In the genomic region with DNA sequence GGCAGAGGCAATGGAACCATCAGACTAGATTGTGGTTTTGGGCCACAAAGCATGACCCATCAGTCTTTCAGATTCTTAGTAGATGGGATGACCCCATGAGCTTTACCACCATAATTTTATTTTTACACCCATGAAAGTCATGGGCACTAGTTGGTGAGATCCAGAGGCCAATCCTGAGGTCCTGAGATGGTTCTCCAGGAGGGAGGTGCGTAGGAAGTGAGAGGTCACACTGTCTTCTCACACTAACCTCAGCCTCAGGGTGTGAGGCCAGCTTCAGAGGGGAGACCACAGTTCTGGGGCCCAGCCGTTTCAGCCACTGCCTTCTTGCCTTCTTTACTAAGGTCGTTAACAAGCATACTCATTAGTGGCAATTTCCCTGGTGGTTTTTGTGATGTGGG, we compare ENCODE assay signal across 12 cellular contexts.
A peak's percentile ranks its signal among the peaks of the same experiment; 100 is the strongest.
DNase-seq lines count a peak whose midpoint lies in the region; ATAC-seq, FAIRE-seq and TF ChIP-seq lines count a peak whose summit lies in the region.
"Had no signal": no experiment of that assay in that cellular context is flagged by ENCODE, and none has a peak within 500 bp of the region (broad histone marks: within the 10 kb centered on the region; RNA-seq: fewer than 3 reads in every experiment).

No MANE protein-coding gene starts in this region.

- FAIRE-seq in GM12892 (lab: Jason Lieb, UNC) = peak; percentile 90
- FAIRE-seq in GM12878 (lab: Jason Lieb, UNC) = peak; percentile 52

- H2AFZ ChIP-seq in GM12878 (ENCODE audit: control insufficient read depth, low read depth, low read length) = peak overlapping the region; percentile 48
- no peak overlapping the region for H2AFZ ChIP-seq in mammary epithelial cell (ENCODE audit: low read depth, low read length)

- DNase-seq in GM12892 (ENCODE audit: insufficient read length) (no peak), GM12878 (ENCODE audit: low read depth, low spot score) (peak; percentile 89), mammary epithelial cell (no peak), NOMO-1 (lab: John Stamatoyannopoulos, UW; ENCODE audit: unreplicated experiment in 2 of 2) (no peak), NCI-H2029 treated with DMSO at 0.1 percent for 48 hours (lab: John Stamatoyannopoulos, UW) (no peak)
- DNase-seq in effector CD8-positive, alpha-beta T cell (lab: John Stamatoyannopoulos, UW) = no peak
- DNase-seq: DMS 273 treated with DMSO at 0.1 percent for 48 hours, left ventricle myocardium inferior, Right ventricle myocardium superior had no signal

- CTCF ChIA-PET in GM12878 (lab: Yijun Ruan, JAX) (interaction anchor here (0.6 to 5.3 kb wide), 16 partner anchors 10 to 317 kb away, joined by 3 to 39 read pairs (median 4); no protein-coding TSS in a partner anchor), mammary epithelial cell (lab: Charles Lee; ENCODE audit: low non-redundant PET) (no interaction called here)

- TF ChIP-seq EP300 in GM12878 (IDR thresholded peaks at IDR 0.05; ENCODE audit: borderline replicate concordance in 1 of 2, control insufficient read depth in 1 of 2, low read depth in 2 of 2, low read length in 2 of 2) = peak; percentile 95 to 96; a peak in 3 of 4 replicates

- WGBS in GM12878 (ENCODE audit: insufficient coverage, insufficient replicate concordance, low lambda C conversion rate, missing lambda C conversion rate) = 0% methylated on average over 3 of the region's 3 CpGs
- WGBS in mammary epithelial cell (ENCODE audit: low coverage, missing lambda C conversion rate) = 45% methylated on average over 3 of the region's 3 CpGs

- H3K4me3 ChIP-seq in GM12878 (peak overlapping the region; percentile 18; the same call in 1 of the 2 replicates), mammary epithelial cell (replicated peaks in 1 of 3; ENCODE audit: insufficient read depth in 1 of 3, low read depth in 2 of 3, low read length in 3 of 3) (no peak overlapping the region)
- H3K4me3 ChIP-seq: left ventricle myocardium inferior, prostate gland had no signal

- H3K4me1 ChIP-seq in GM12878 (ENCODE audit: control insufficient read depth, insufficient read depth, low read length) (peaks cover 53% of the 10 kb centered on the region), mammary epithelial cell (ENCODE audit: insufficient read depth, low read length) (no peaks in the 10 kb centered on the region)
- H3K4me1 ChIP-seq: left ventricle myocardium inferior, prostate gland had no signal

- in situ Hi-C loops in GM12878 (cut with MboI) (no loop called here), mammary epithelial cell (cut with MboI; ENCODE audit: low sequenced_read_pairs in 2 of 2) (no loop called here)

- H3K9me3 ChIP-seq in GM12878 (replicated peaks; ENCODE audit: control insufficient read depth, insufficient read depth, low read length) (peaks cover 9% of the 10 kb centered on the region), mammary epithelial cell (replicated peaks; ENCODE audit: insufficient read depth, low read length) (no peaks in the 10 kb centered on the region)
- H3K9me3 ChIP-seq: prostate gland had no signal

- H3K79me2 ChIP-seq in GM12878 (ENCODE audit: control insufficient read depth, insufficient read depth, low read length) (no peaks in the 10 kb centered on the region), mammary epithelial cell (ENCODE audit: insufficient read depth, low read length) (no peaks in the 10 kb centered on the region)

- H3K4me2 ChIP-seq in GM12878 (ENCODE audit: control insufficient read depth, insufficient read depth) = peak overlapping the region; percentile 83
- H3K4me2 ChIP-seq in mammary epithelial cell (ENCODE audit: insufficient read depth, low read depth, low read length) = no peak overlapping the region

- no peaks in the 10 kb centered on the region for H4K20me1 ChIP-seq in GM12878 (ENCODE audit: control insufficient read depth, insufficient read depth)
- no peaks in the 10 kb centered on the region for H4K20me1 ChIP-seq in mammary epithelial cell (ENCODE audit: insufficient read depth, low read length)

- intact Hi-C loops in GM12878 (cut with micrococcal nuclease; ENCODE audit: unreplicated experiment) (loop anchor here (1.0 kb wide), 1 partner anchor 170 kb away; no protein-coding TSS in a partner anchor), mammary epithelial cell (cut with micrococcal nuclease) (no loop called here)

- ATAC-seq in GM21381 (IDR thresholded peaks at IDR 0.05; ENCODE audit: unreplicated experiment) (peak; percentile 32), HG03432 (IDR thresholded peaks at IDR 0.05; ENCODE audit: unreplicated experiment) (peak; percentile 31), GM12878 (peak; percentile 74)

- dilution Hi-C loops in mammary epithelial cell (cut with HindIII; ENCODE audit: low sequenced_read_pairs) = no loop called here

- RAD21 ChIA-PET in GM12878 (lab: Charles Lee; ENCODE audit: unreplicated experiment) = interaction anchor here (0.6 to 8.1 kb wide), 17 partner anchors 9 to 170 kb away, joined by 3 to 86 read pairs (median 10); no protein-coding TSS in a partner anchor

- BruUV-seq in GM12878 (replicated peaks; lab: Mats Ljungman, UMichigan) (TSS peak; percentile 92), mammary epithelial cell (replicated peaks; lab: Mats Ljungman, UMichigan) (no TSS peak)

- H3K9ac ChIP-seq in GM12878 (ENCODE audit: control insufficient read depth, insufficient read depth, low read length) (peak overlapping the region; percentile 63), mammary epithelial cell (ENCODE audit: insufficient read depth, low read length) (no peak overlapping the region)

- H3K27ac ChIP-seq in GM12878 (ENCODE audit: control insufficient read depth, insufficient read depth) (peak overlapping the region; percentile 99), mammary epithelial cell (ENCODE audit: insufficient read depth, low read depth, low read length) (no peak overlapping the region)
- H3K27ac ChIP-seq: left ventricle myocardium inferior, prostate gland had no signal

- H3K27me3 ChIP-seq in GM12878 (replicated peaks in 1 of 2; ENCODE audit: control insufficient read depth in 2 of 2, insufficient read depth in 2 of 2, low read length in 1 of 2) (no peaks in the 10 kb centered on the region), mammary epithelial cell (ENCODE audit: insufficient read depth, low read length) (no peaks in the 10 kb centered on the region)

- no peak for TF ChIP-seq CTCF in GM12878 (IDR thresholded peaks at IDR 0.05 in 2 of 3, conservative IDR thresholded peaks at IDR 0.05 in 1 of 3; ENCODE audit: control insufficient read depth in 2 of 3, extremely low read depth in 1 of 3, insufficient read depth in 1 of 3, low read depth in 3 of 3, low read length in 3 of 3)
- no peak for TF ChIP-seq CTCF in mammary epithelial cell (conservative IDR thresholded peaks at IDR 0.05 in 1 of 2, IDR thresholded peaks at IDR 0.05 in 1 of 2; ENCODE audit: extremely low read depth in 1 of 2, insufficient read depth in 1 of 2, low read depth in 1 of 2, low read length in 2 of 2)

- SMC1A ChIA-PET in GM12878 (lab: Charles Lee; ENCODE audit: uncharacterized antibody, unreplicated experiment) = interaction anchor here (0.8 to 12.5 kb wide), 21 partner anchors 10 to 216 kb away, joined by 3 to 210 read pairs (median 9); partner anchors contain the start of gene AKAP11

- TF ChIP-seq POLR2A in GM12892 (IDR thresholded peaks at IDR 0.05; ENCODE audit: low read depth, low read length) (peak; percentile 69), GM12878 (IDR thresholded peaks at IDR 0.05; ENCODE audit: low read depth, low read length) (peak; percentile 54)

- POLR2A ChIA-PET in GM12878 (lab: Charles Lee) = interaction anchor here (0.9 to 1.8 kb wide), 8 partner anchors 11 to 106 kb away, joined by 3 to 9 read pairs (median 4); no protein-coding TSS in a partner anchor

- no peaks in the 10 kb centered on the region for H3K36me3 ChIP-seq in GM12878 (ENCODE audit: control insufficient read depth in 2 of 2, insufficient read depth in 2 of 2, low read length in 1 of 2)
- no peaks in the 10 kb centered on the region for H3K36me3 ChIP-seq in mammary epithelial cell (ENCODE audit: insufficient read depth, low read length)
- H3K36me3 ChIP-seq: left ventricle myocardium inferior, prostate gland had no signal

- TF ChIP-seq RAD21 in GM12878 (IDR thresholded peaks at IDR 0.05; ENCODE audit: insufficient read depth, low read depth, low read length) = 0 out of 2 replicates have a peak, but pooled peaks have one; percentile 8

TF ChIP-seq in GM12878, 131 proteins besides CTCF, POLR2A, EP300 and RAD21 (continues in another document):
- TF ChIP-seq TAF1 (IDR thresholded peaks at IDR 0.05; ENCODE audit: borderline replicate concordance, low read depth, low read length) (no peak), RELA (IDR thresholded peaks at IDR 0.05; ENCODE audit: borderline replicate concordance, partially characterized antibody) (no peak), CBX3 (IDR thresholded peaks at IDR 0.05; ENCODE audit: borderline replicate concordance, low read depth) (no peak), POLR2AphosphoS5 (IDR thresholded peaks at IDR 0.05; ENCODE audit: low read length) (no peak), HDAC2 (IDR thresholded peaks at IDR 0.05) (no peak)
- TF ChIP-seq, protein P1, sequence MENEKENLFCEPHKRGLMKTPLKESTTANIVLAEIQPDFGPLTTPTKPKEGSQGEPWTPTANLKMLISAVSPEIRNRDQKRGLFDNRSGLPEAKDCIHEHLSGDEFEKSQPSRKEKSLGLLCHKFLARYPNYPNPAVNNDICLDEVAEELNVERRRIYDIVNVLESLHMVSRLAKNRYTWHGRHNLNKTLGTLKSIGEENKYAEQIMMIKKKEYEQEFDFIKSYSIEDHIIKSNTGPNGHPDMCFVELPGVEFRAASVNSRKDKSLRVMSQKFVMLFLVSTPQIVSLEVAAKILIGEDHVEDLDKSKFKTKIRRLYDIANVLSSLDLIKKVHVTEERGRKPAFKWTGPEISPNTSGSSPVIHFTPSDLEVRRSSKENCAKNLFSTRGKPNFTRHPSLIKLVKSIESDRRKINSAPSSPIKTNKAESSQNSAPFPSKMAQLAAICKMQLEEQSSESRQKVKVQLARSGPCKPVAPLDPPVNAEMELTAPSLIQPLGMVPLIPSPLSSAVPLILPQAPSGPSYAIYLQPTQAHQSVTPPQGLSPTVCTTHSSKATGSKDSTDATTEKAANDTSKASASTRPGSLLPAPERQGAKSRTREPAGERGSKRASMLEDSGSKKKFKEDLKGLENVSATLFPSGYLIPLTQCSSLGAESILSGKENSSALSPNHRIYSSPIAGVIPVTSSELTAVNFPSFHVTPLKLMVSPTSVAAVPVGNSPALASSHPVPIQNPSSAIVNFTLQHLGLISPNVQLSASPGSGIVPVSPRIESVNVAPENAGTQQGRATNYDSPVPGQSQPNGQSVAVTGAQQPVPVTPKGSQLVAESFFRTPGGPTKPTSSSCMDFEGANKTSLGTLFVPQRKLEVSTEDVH (IDR thresholded peaks at IDR 0.05; ENCODE audit: low read depth, partially characterized antibody) = no peak
